In the genomic region with DNA sequence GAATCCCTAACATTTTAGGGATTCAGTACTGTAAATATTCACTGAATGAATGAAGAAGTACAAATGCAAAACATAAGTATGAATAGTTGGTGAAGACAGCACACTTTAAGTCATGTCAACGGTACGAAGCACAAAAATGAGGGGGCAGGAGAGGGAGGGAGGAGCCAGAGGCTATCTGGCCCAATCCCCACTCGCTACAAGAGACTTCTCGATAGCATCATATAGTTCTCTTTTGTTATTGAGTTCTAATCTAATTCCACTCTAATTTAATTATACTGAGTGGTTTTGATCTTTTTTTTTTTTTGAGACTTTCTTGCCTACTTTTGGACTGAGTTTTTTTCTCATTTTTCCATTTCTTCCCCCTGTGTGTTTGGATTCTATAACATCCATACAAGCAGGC, we compare ENCODE assay signal across 17 cellular contexts.
DNase-seq lines count a peak whose midpoint lies in the region; ATAC-seq, FAIRE-seq and TF ChIP-seq lines count a peak whose summit lies in the region.
"Had no signal": no experiment of that assay in that cellular context is flagged by ENCODE, and none has a peak within 500 bp of the region (broad histone marks: within the 10 kb centered on the region; RNA-seq: fewer than 3 reads in every experiment).

No MANE protein-coding gene starts in this region.

- CTCF ChIA-PET in SK-N-SH (lab: Yijun Ruan, JAX), result no interaction called here

- ATAC-seq in psoas muscle, result no peak
- ATAC-seq: HepG2 had no signal

- H3F3A ChIP-seq in SK-N-SH (replicated peaks; ENCODE audit: insufficient read depth), result no peaks in the 10 kb centered on the region

- DNase-seq in SK-N-SH (peak; percentile 70), urothelium cell line (ENCODE audit: low spot score) (no peak), D341Med (ENCODE audit: low spot score) (no peak), psoas muscle (no peak), small intestine (no peak)
- DNase-seq: C1 segment of cervical spinal cord; CD4-positive, CD25-positive, alpha-beta regulatory T cell; CD8-positive, alpha-beta memory T cell; COR-L47; GDM1; H9 had no signal

- H3K9me3 ChIP-seq in SK-N-SH (no peaks in the 10 kb centered on the region), psoas muscle (no peaks in the 10 kb centered on the region), small intestine (ENCODE audit: control insufficient read depth, low read depth) (no peaks in the 10 kb centered on the region)

- H3K9me2 ChIP-seq in SK-N-SH, result no peaks in the 10 kb centered on the region

- peak overlapping the region in 1 of 2 experiments; percentile 78; a peak in 2 of 4 replicates for H3K27ac ChIP-seq in SK-N-SH (ENCODE audit: low read depth in 2 of 2, low read length in 1 of 2)
- H3K27ac ChIP-seq in psoas muscle, result no peak overlapping the region
- H3K27ac ChIP-seq in small intestine (ENCODE audit: low read depth in 1 of 2, low read length in 1 of 2), result no peak overlapping the region

- TF ChIP-seq CTCF in SK-N-SH (IDR thresholded peaks at IDR 0.05) (no peak), brain (conservative IDR thresholded peaks at IDR 0.05) (no peak), psoas muscle (IDR thresholded peaks at IDR 0.05) (no peak)

- FAIRE-seq in urothelium cell line (lab: Jason Lieb, UNC), result peak; percentile 56
- FAIRE-seq in small intestine (lab: Jason Lieb, UNC), result no peak
- FAIRE-seq: D721Med, H1, HepG2 had no signal

- no peaks in the 10 kb centered on the region for H3K27me3 ChIP-seq in SK-N-SH (ENCODE audit: insufficient read depth)
- no peaks in the 10 kb centered on the region for H3K27me3 ChIP-seq in psoas muscle (ENCODE audit: insufficient read depth in 3 of 3, low read length in 2 of 3)
- H3K27me3 ChIP-seq in small intestine (ENCODE audit: control insufficient read depth in 2 of 2, insufficient read depth in 2 of 2, low read length in 2 of 2), result no peaks in the 10 kb centered on the region

- H3K79me2 ChIP-seq in SK-N-SH (ENCODE audit: insufficient read depth), result no peaks in the 10 kb centered on the region

- H3K27ac Mint-ChIP-seq in IgD-negative memory B cell (peak overlapping the region in 2 of 3 donors; percentile 2 to 76), brain (peak overlapping the region in 3 of 5 experiments; percentile 11 to 84 (median 22))
- H3K27ac Mint-ChIP-seq: B cell; CD4-positive, CD25-positive, alpha-beta regulatory T cell; H9 had no signal

- TF ChIP-seq EP300 in SK-N-SH (IDR thresholded peaks at IDR 0.05; ENCODE audit: borderline replicate concordance in 1 of 2, low read depth in 1 of 2, low read length in 1 of 2), result no peak

- H3K4me3 ChIP-seq in SK-N-SH (ENCODE audit: low read depth in 2 of 2, low read length in 1 of 2), result no peak overlapping the region
- no peak overlapping the region for H3K4me3 ChIP-seq in psoas muscle
- no peak overlapping the region for H3K4me3 ChIP-seq in small intestine (ENCODE audit: low read depth in 1 of 2, low read length in 2 of 2)

- no peak overlapping the region for H2AFZ ChIP-seq in SK-N-SH (ENCODE audit: low read depth)

- H3K9me3 Mint-ChIP-seq in IgD-negative memory B cell (no peaks in the 10 kb centered on the region), brain (peaks cover 0 to 3% (median 0%) of the 10 kb centered on the region in 5 experiments)
- H3K9me3 Mint-ChIP-seq: CD8-positive, alpha-beta memory T cell; H9 had no signal

- H3K36me3 ChIP-seq in SK-N-SH (replicated peaks in 1 of 2; ENCODE audit: control insufficient read depth in 1 of 2, insufficient read depth in 2 of 2, low read length in 1 of 2), result no peaks in the 10 kb centered on the region
- H3K36me3 ChIP-seq in psoas muscle (ENCODE audit: insufficient read depth in 1 of 2, low read depth in 1 of 2), result no peaks in the 10 kb centered on the region
- H3K36me3 ChIP-seq in small intestine (ENCODE audit: control insufficient read depth in 2 of 2, insufficient read depth in 2 of 2, low read length in 2 of 2), result no peaks in the 10 kb centered on the region

- no peak overlapping the region for H3K4me2 ChIP-seq in SK-N-SH

- peaks cover 30 to 35% (median 34%) of the 10 kb centered on the region in 3 donors for H3K4me1 Mint-ChIP-seq in IgD-negative memory B cell
- H3K4me1 Mint-ChIP-seq in brain, result peaks cover 65% of the 10 kb centered on the region
- H3K4me1 Mint-ChIP-seq: CD8-positive, alpha-beta memory T cell had no signal

- H3K9ac ChIP-seq in SK-N-SH, result no peak overlapping the region

- TF ChIP-seq RAD21 in SK-N-SH (IDR thresholded peaks at IDR 0.05; ENCODE audit: low read length), result no peak

- H3K36me3 Mint-ChIP-seq in IgD-negative memory B cell (peaks cover 7% of the 10 kb centered on the region), brain (peaks cover 3% of the 10 kb centered on the region)
- H3K36me3 Mint-ChIP-seq: CD8-positive, alpha-beta memory T cell had no signal

- intact Hi-C loops in psoas muscle (cut with DNase I), result no loop called here

- H3K4me3 Mint-ChIP-seq in IgD-negative memory B cell (no peak overlapping the region), brain (no peak overlapping the region)
- H3K4me3 Mint-ChIP-seq: B cell; CD4-positive, CD25-positive, alpha-beta regulatory T cell; CD8-positive, alpha-beta memory T cell; H9 had no signal

- POLR2A ChIA-PET in SK-N-SH (lab: Yijun Ruan, JAX), result no interaction called here

- H3K4me1 ChIP-seq in SK-N-SH (ENCODE audit: control insufficient read depth in 1 of 2, insufficient read depth in 2 of 2, low read depth in 1 of 2, low read length in 1 of 2), result peaks cover 0 to 60% of the 10 kb centered on the region in 2 experiments; a peak in 2 of 4 replicates
- peaks cover 19% of the 10 kb centered on the region for H3K4me1 ChIP-seq in psoas muscle
- no peaks in the 10 kb centered on the region for H3K4me1 ChIP-seq in small intestine (ENCODE audit: control insufficient read depth in 2 of 2, insufficient read depth in 1 of 2, low read depth in 1 of 2, low read length in 1 of 2)

- no peaks in the 10 kb centered on the region for H4K20me1 ChIP-seq in SK-N-SH (ENCODE audit: insufficient read depth)

- H3K27me3 Mint-ChIP-seq in IgD-negative memory B cell (no peaks in the 10 kb centered on the region), brain (peaks cover 6% of the 10 kb centered on the region)
- H3K27me3 Mint-ChIP-seq: B cell; CD4-positive, CD25-positive, alpha-beta regulatory T cell had no signal

- WGBS in SK-N-SH (ENCODE audit: low lambda C conversion rate), result 19% methylated on average over 4 of the region's 4 CpGs
- 96 to 97% (median 97%) methylated on average over 4 of the region's 4 CpGs for WGBS in psoas muscle, 3 donors
- 87 to 92% (median 91%) methylated on average over 4 of the region's 4 CpGs for WGBS in small intestine, 3 donors

TF ChIP-seq in SK-N-SH, 30 proteins besides CTCF, POLR2A, EP300 and RAD21:
- peak; percentile 22; the same call in 1 of the 2 replicates for TF ChIP-seq GATA2 (CRISPR knock-in tag; IDR thresholded peaks at IDR 0.05)
- peak; percentile 39 for TF ChIP-seq CHD2 (IDR thresholded peaks at IDR 0.05; ENCODE audit: low read length, partially characterized antibody)
- peak; percentile 62 for TF ChIP-seq RCOR1 (IDR thresholded peaks at IDR 0.05; ENCODE audit: low read length)
- no peak for TF ChIP-seq NFIC (IDR thresholded peaks at IDR 0.05; ENCODE audit: borderline replicate concordance)
